1 cellular context compared by ENCODE assay signal in the genomic region with DNA sequence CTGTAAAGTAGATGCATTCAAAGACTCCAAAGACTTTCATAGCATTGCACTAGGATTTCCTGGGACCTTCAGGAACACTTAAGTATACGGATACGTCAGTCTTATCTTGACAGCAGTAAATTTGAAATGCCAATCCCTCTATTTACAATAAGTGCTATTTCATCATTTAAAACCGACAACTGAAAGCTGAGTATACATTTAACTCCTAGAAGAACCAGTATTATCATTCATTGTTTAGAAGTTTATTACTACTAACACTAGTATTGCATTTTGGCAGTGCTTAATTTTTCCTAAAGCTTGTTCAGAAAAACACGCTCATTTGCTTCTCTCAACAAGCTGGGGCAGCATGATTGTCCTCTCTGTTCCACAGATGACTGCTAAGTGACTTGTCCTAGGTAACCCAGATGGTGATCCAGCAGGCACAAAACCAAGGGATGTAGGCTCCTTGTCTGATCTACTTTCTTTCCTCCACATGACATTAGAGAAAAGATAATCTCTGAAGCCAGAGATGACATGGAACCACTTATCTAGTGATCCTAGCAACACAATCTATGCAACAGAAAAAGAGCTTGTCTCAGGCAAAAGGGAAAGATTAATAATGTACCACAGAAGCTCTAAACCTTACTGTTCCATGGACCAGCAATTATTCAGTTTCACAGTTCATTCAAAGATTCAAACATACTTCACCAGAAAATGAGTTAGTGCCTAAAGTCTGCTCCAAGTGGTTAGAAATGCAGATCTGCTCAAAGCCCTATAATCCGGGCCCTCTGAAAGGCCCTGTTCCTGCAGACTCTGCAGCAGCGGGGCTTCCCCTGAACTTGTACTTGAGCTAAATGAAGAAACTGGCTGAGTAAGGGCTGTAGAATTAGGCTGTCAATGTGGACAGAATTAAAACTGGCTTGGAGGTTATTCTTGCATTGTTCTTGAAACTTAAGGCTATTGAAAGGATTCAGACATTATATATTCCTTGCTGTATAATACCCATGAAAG.
TF ChIP-seq lines count a peak whose summit lies in the region.

No MANE protein-coding gene starts in this region.

TF ChIP-seq in SK-N-SH, 30 proteins besides CTCF, POLR2A, EP300 and RAD21 (continued from another document):
- TF ChIP-seq SMC3 (IDR thresholded peaks at IDR 0.05; ENCODE audit: low read depth, low read length): no peak
- no peak for TF ChIP-seq EZH2phosphoT487 (IDR thresholded peaks at IDR 0.05; ENCODE audit: borderline replicate concordance, low read depth)
- no peak for TF ChIP-seq RXRA (IDR thresholded peaks at IDR 0.05; ENCODE audit: borderline replicate concordance, low read depth)
- TF ChIP-seq RFX5 (IDR thresholded peaks at IDR 0.05; ENCODE audit: low read length): no peak
- no peak for TF ChIP-seq TCF12 (IDR thresholded peaks at IDR 0.05)
- no peak for TF ChIP-seq TAF1 (IDR thresholded peaks at IDR 0.05; ENCODE audit: borderline replicate concordance, low read depth, low read length)
- TF ChIP-seq, protein P1, sequence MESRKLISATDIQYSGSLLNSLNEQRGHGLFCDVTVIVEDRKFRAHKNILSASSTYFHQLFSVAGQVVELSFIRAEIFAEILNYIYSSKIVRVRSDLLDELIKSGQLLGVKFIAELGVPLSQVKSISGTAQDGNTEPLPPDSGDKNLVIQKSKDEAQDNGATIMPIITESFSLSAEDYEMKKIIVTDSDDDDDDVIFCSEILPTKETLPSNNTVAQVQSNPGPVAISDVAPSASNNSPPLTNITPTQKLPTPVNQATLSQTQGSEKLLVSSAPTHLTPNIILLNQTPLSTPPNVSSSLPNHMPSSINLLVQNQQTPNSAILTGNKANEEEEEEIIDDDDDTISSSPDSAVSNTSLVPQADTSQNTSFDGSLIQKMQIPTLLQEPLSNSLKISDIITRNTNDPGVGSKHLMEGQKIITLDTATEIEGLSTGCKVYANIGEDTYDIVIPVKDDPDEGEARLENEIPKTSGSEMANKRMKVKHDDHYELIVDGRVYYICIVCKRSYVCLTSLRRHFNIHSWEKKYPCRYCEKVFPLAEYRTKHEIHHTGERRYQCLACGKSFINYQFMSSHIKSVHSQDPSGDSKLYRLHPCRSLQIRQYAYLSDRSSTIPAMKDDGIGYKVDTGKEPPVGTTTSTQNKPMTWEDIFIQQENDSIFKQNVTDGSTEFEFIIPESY (IDR thresholded peaks at IDR 0.05; ENCODE audit: borderline replicate concordance, low read depth): no peak
- TF ChIP-seq, protein P2, sequence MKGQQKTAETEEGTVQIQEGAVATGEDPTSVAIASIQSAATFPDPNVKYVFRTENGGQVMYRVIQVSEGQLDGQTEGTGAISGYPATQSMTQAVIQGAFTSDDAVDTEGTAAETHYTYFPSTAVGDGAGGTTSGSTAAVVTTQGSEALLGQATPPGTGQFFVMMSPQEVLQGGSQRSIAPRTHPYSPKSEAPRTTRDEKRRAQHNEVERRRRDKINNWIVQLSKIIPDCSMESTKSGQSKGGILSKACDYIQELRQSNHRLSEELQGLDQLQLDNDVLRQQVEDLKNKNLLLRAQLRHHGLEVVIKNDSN (IDR thresholded peaks at IDR 0.05; ENCODE audit: borderline replicate concordance, low read depth): no peak
- TF ChIP-seq NRF1 (IDR thresholded peaks at IDR 0.05; ENCODE audit: low read depth, low read length): no peak
TF ChIP-seq in SK-N-SH: peak in this region for 0.
